30 cellular contexts compared by ENCODE assay signal in the genomic region with DNA sequence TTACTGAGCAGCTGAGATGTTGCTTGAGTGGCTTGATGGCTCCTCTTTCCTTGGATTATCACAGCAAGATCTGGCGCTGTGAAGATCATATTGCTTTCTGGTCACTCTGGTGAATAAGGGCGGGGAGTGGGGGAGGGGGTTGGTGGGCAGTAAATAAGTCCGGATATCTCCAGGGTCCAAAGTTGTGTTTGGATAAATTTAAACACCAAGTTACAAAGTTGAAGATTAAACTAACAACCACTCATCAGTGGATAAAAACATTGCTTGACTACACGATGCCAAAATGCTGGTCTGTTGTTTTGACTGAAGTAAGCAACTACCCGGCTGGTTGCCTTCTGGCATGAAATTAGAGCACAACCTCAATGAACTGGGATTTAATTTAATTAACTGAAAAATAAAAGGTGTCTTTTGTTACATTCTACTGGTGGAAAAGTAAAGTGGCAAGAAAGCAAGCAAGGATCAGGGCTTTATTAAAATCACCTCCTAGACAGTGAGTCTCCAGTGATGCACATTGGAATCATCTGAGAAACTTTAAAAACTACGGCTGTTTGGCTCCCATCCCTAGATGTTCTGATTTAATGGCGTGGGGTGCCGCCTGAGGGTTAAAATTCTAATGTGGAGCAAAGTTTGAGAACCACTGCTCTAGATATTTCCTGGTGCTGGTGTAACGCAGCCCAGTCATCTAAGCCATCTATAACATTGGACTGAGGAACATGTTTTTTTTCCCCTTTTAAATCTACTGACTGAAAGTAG.
"Had no signal": no experiment of that assay in that cellular context is flagged by ENCODE, and none has a peak within 500 bp of the region (broad histone marks: within the 10 kb centered on the region; RNA-seq: fewer than 3 reads in every experiment).

No MANE protein-coding gene starts in this region.

- H3K36me3 ChIP-seq: heart left ventricle, left ventricle myocardium inferior, pancreas, prostate gland, sigmoid colon, stomach, thyroid gland, upper lobe of right lung had no signal

- H3K27ac Mint-ChIP-seq: activated CD4-positive, alpha-beta memory T cell treated with anti-CD3 and anti-CD28 coated beads for 36 hours; activated CD4-positive, alpha-beta T cell treated with anti-CD3 and anti-CD28 coated beads, Interleukin-2, amount 10 ng/mL, durations not matched to agents 24 days and 14 days; activated T-helper 1 cell treated with anti-CD3 and anti-CD28 coated beads, Interleukin-12 subunit alpha, Interleukin-12 subunit beta, Interleukin-2, Interleukin-4 antibody, amounts not matched to agents 30 ng/mL and 10 ng/mL and 1 ng/mL, durations not matched to agents 14 hours and 24 hours and 36 hours; dendritic cell treated with granulocyte-macrophage colony-stimulating factor and Interleukin-4, amounts not matched to agents 40 ng/mL and 50 ng/mL, for 4 days; endodermal cell; stimulated activated naive B cell treated with anti-CD40 and anti-IgM and Interleukin-4, amounts not matched to agents 10 μg/mL and 1 μg/mL and 100 μg/mL, for 72 hours; T-helper 1 cell treated with Interleukin-12 subunit alpha and Interleukin-12 subunit beta and Interleukin-4 antibody, amounts not matched to agents 30 μg/mL and 1 μg/mL, for 36 hours had no signal

- H3K27me3 ChIP-seq: foreskin keratinocyte, pancreas, sigmoid colon, stomach, thyroid gland, upper lobe of right lung had no signal

- H3K27me3 Mint-ChIP-seq: dendritic cell treated with granulocyte-macrophage colony-stimulating factor and Interleukin-4, amounts not matched to agents 40 ng/mL and 50 ng/mL, for 4 days had no signal

- H3K9me3 ChIP-seq: pancreas, prostate gland, sigmoid colon, stomach, thyroid gland, upper lobe of right lung had no signal

- DNase-seq: activated CD4-positive, alpha-beta memory T cell treated with anti-CD3 and anti-CD28 coated beads for 36 hours; activated CD4-positive, alpha-beta T cell treated with anti-CD3 and anti-CD28 coated beads, Interleukin-2, amount 10 ng/mL, durations not matched to agents 24 days and 14 days; activated CD4-positive, CD25-positive, alpha-beta regulatory T cell treated with anti-CD3 and anti-CD28 coated beads, Interleukin-2, amount 50 U/mL, for 72 hours; activated CD8-positive, alpha-beta memory T cell treated with anti-CD3 and anti-CD28 coated beads, Interleukin-2, amount 50 U/mL, for 4 hours; activated gamma-delta T cell; activated naive CD4-positive, alpha-beta T cell treated with anti-CD3 and anti-CD28 coated beads, Interleukin-2, amount 50 U/mL, for 16 hours; activated T-cell treated with anti-CD3 and anti-CD28 coated beads, Interleukin-2, amount 50 U/mL, for 1 hour; amniotic stem cell; endodermal cell; foreskin keratinocyte; heart left ventricle; left ventricle myocardium inferior; nucleus accumbens; pancreas; retina; sigmoid colon; small intestine; stimulated activated CD4-positive, alpha-beta T cell treated with anti-CD3 and anti-CD28 coated beads, Interleukin-2, amount 100 ng/mL, for 24 hours; stimulated activated naive B cell treated with anti-CD40 and anti-IgM and Interleukin-4, amounts not matched to agents 10 μg/mL and 1 μg/mL and 100 μg/mL, for 72 hours; stomach; T1000; thyroid gland; upper lobe of right lung had no signal

- H3K4me1 Mint-ChIP-seq: neural crest cell had no signal

- H3K9me3 Mint-ChIP-seq: activated CD4-positive, alpha-beta memory T cell treated with anti-CD3 and anti-CD28 coated beads for 36 hours; activated T-helper 1 cell treated with anti-CD3 and anti-CD28 coated beads, Interleukin-12 subunit alpha, Interleukin-12 subunit beta, Interleukin-2, Interleukin-4 antibody, amounts not matched to agents 30 ng/mL and 10 ng/mL and 1 ng/mL, durations not matched to agents 14 hours and 24 hours and 36 hours; dendritic cell treated with granulocyte-macrophage colony-stimulating factor and Interleukin-4, amounts not matched to agents 40 ng/mL and 50 ng/mL, for 4 days; neural crest cell; T-helper 1 cell treated with Interleukin-12 subunit alpha and Interleukin-12 subunit beta and Interleukin-4 antibody, amounts not matched to agents 30 μg/mL and 1 μg/mL, for 36 hours had no signal

- H3K36me3 Mint-ChIP-seq: activated CD4-positive, alpha-beta memory T cell treated with anti-CD3 and anti-CD28 coated beads for 36 hours; stimulated activated naive B cell treated with anti-CD40 and anti-IgM and Interleukin-4, amounts not matched to agents 10 μg/mL and 1 μg/mL and 100 μg/mL, for 72 hours had no signal

- ATAC-seq: esophagus mucosa; foreskin keratinocyte; heart left ventricle; stimulated activated naive B cell treated with anti-CD40 and anti-IgM and Interleukin-4, amounts not matched to agents 10 μg/mL and 1 μg/mL and 100 μg/mL, for 72 hours; upper lobe of right lung had no signal

- H3K4me3 Mint-ChIP-seq: activated CD4-positive, alpha-beta memory T cell treated with anti-CD3 and anti-CD28 coated beads for 36 hours; activated CD4-positive, alpha-beta T cell treated with anti-CD3 and anti-CD28 coated beads, Interleukin-2, amount 10 ng/mL, durations not matched to agents 24 days and 14 days; activated T-helper 1 cell treated with anti-CD3 and anti-CD28 coated beads, Interleukin-12 subunit alpha, Interleukin-12 subunit beta, Interleukin-2, Interleukin-4 antibody, amounts not matched to agents 30 ng/mL and 10 ng/mL and 1 ng/mL, durations not matched to agents 14 hours and 24 hours and 36 hours; central memory CD8-positive, alpha-beta T cell; dendritic cell treated with granulocyte-macrophage colony-stimulating factor and Interleukin-4, amounts not matched to agents 40 ng/mL and 50 ng/mL, for 4 days; endodermal cell; neural crest cell; stimulated activated naive B cell treated with anti-CD40 and anti-IgM and Interleukin-4, amounts not matched to agents 10 μg/mL and 1 μg/mL and 100 μg/mL, for 72 hours; T-helper 1 cell treated with Interleukin-12 subunit alpha and Interleukin-12 subunit beta and Interleukin-4 antibody, amounts not matched to agents 30 μg/mL and 1 μg/mL, for 36 hours had no signal

- H3K27ac ChIP-seq: foreskin keratinocyte, heart left ventricle, left ventricle myocardium inferior, pancreas, prostate gland, sigmoid colon, stomach, thyroid gland, upper lobe of right lung had no signal

- H3K4me3 ChIP-seq: heart left ventricle, left ventricle myocardium inferior, pancreas, prostate gland, sigmoid colon, stomach, thyroid gland, upper lobe of right lung had no signal

- H3K4me1 ChIP-seq: heart left ventricle, left ventricle myocardium inferior, prostate gland, sigmoid colon, thyroid gland, upper lobe of right lung had no signal
